ENCODE assay signal across 25 cellular contexts in genomic region chr2:6054394-6054732, GRCh38.
A peak's percentile ranks its signal among the peaks of the same experiment; 100 is the strongest.
DNase-seq lines count a peak whose midpoint lies in the region; ATAC-seq and TF ChIP-seq lines count a peak whose summit lies in the region.
"Had no signal": no experiment of that assay in that cellular context is flagged by ENCODE, and none has a peak within 500 bp of the region (broad histone marks: within the 10 kb centered on the region; RNA-seq: fewer than 3 reads in every experiment).

No MANE protein-coding gene starts in this region.

- WGBS in prostate gland = 47% methylated on average over 4 of the region's 4 CpGs

- TF ChIP-seq CTCF in OCI-LY1 (IDR thresholded peaks at IDR 0.05; ENCODE audit: low read length) (no peak), neural progenitor cell (IDR thresholded peaks at IDR 0.05) (no peak), prostate gland (IDR thresholded peaks at IDR 0.05) (no peak)

- peaks cover 9% of the 10 kb centered on the region for H3K9me3 Mint-ChIP-seq in neural progenitor cell

- peaks cover 52% of the 10 kb centered on the region for H3K4me1 ChIP-seq in OCI-LY1 (ENCODE audit: insufficient read depth, low read length, severe bottlenecking)
- H3K4me1 ChIP-seq in neural progenitor cell = peaks cover 40% of the 10 kb centered on the region
- H3K4me1 ChIP-seq in prostate gland (replicated peaks) = no peaks in the 10 kb centered on the region
- H3K4me1 ChIP-seq: gastroesophageal sphincter, lower lobe of right lung, SJCRH30 had no signal

- H3K9me3 ChIP-seq in OCI-LY1 (ENCODE audit: low read length) (no peaks in the 10 kb centered on the region), neural progenitor cell (ENCODE audit: low read depth) (no peaks in the 10 kb centered on the region), prostate gland (no peaks in the 10 kb centered on the region)
- H3K9me3 ChIP-seq: lower lobe of right lung, SJCRH30 had no signal

- H3K36me3 Mint-ChIP-seq in neural progenitor cell = peaks cover 4% of the 10 kb centered on the region
- H3K36me3 Mint-ChIP-seq: activated naive CD4-positive, alpha-beta T cell treated with anti-CD3 and anti-CD28 coated beads, Interleukin-2, amount 50 U/mL, for 72 hours; naive thymus-derived CD4-positive, alpha-beta T cell; stimulated activated naive B cell treated with anti-CD40 and anti-IgM and Interleukin-4, amounts not matched to agents 10 μg/mL and 1 μg/mL and 100 μg/mL, for 72 hours; type B pancreatic cell had no signal

- H3K36me3 ChIP-seq in OCI-LY1 (ENCODE audit: insufficient read depth, low read length) (no peaks in the 10 kb centered on the region), neural progenitor cell (no peaks in the 10 kb centered on the region), prostate gland (no peaks in the 10 kb centered on the region)
- H3K36me3 ChIP-seq: gastroesophageal sphincter, lower lobe of right lung, SJCRH30 had no signal

- peaks cover 2% of the 10 kb centered on the region for H3K27me3 Mint-ChIP-seq in neural progenitor cell (ENCODE audit: insufficient read depth, low read depth)
- H3K27me3 Mint-ChIP-seq: naive thymus-derived CD4-positive, alpha-beta T cell; stimulated activated naive B cell treated with anti-CD40 and anti-IgM and Interleukin-4, amounts not matched to agents 10 μg/mL and 1 μg/mL and 100 μg/mL, for 72 hours had no signal

- no peak for TF ChIP-seq POLR2A in prostate gland (IDR thresholded peaks at IDR 0.05)

- H3K27me3 ChIP-seq in OCI-LY1 (ENCODE audit: insufficient read depth, low read length) (no peaks in the 10 kb centered on the region), neural progenitor cell (no peaks in the 10 kb centered on the region), prostate gland (replicated peaks; ENCODE audit: insufficient read depth) (no peaks in the 10 kb centered on the region)
- H3K27me3 ChIP-seq: gastroesophageal sphincter, hepatocyte, SJCRH30 had no signal

- peak overlapping the region; percentile 4 for H3K27ac ChIP-seq in OCI-LY1 (ENCODE audit: low read depth, low read length, poor library complexity, severe bottlenecking)
- no peak overlapping the region for H3K27ac ChIP-seq in neural progenitor cell
- no peak overlapping the region for H3K27ac ChIP-seq in prostate gland
- H3K27ac ChIP-seq: C4-2B, gastroesophageal sphincter, hepatocyte, lower lobe of right lung, SJCRH30 had no signal

- H3F3A ChIP-seq in OCI-LY1 (ENCODE audit: insufficient read depth, low read length) = no peaks in the 10 kb centered on the region
- no peaks in the 10 kb centered on the region for H3F3A ChIP-seq in neural progenitor cell (ENCODE audit: low read depth)

- peak overlapping the region; percentile 98 for H3K27ac Mint-ChIP-seq in neural progenitor cell
- H3K27ac Mint-ChIP-seq: activated naive CD4-positive, alpha-beta T cell treated with anti-CD3 and anti-CD28 coated beads, Interleukin-2, amount 50 U/mL, for 72 hours; naive thymus-derived CD4-positive, alpha-beta T cell; stimulated activated naive B cell treated with anti-CD40 and anti-IgM and Interleukin-4, amounts not matched to agents 10 μg/mL and 1 μg/mL and 100 μg/mL, for 72 hours; type B pancreatic cell had no signal

- intact Hi-C loops in prostate gland (cut with DNase I) = no loop called here

- no peaks in the 10 kb centered on the region for H3K9me2 ChIP-seq in OCI-LY1 (ENCODE audit: low read depth, low read length)

- H4K20me1 ChIP-seq in OCI-LY1 (ENCODE audit: insufficient read depth, low read length) = no peaks in the 10 kb centered on the region
- H4K20me1 ChIP-seq in neural progenitor cell (ENCODE audit: low read depth) = no peaks in the 10 kb centered on the region

- H3K79me2 ChIP-seq in OCI-LY1 (ENCODE audit: insufficient read depth, low read length) (no peaks in the 10 kb centered on the region), neural progenitor cell (ENCODE audit: low read depth) (no peaks in the 10 kb centered on the region)
- H3K79me2 ChIP-seq: hepatocyte had no signal

- H3K9ac ChIP-seq in OCI-LY1 (ENCODE audit: low read length) (peak overlapping the region; percentile 14; the same call in 1 of the 2 replicates), neural progenitor cell (no peak overlapping the region)

- peak overlapping the region; percentile 66 for H3K4me3 Mint-ChIP-seq in neural progenitor cell
- H3K4me3 Mint-ChIP-seq: naive thymus-derived CD4-positive, alpha-beta T cell; stimulated activated naive B cell treated with anti-CD40 and anti-IgM and Interleukin-4, amounts not matched to agents 10 μg/mL and 1 μg/mL and 100 μg/mL, for 72 hours; type B pancreatic cell had no signal

- H2AFZ ChIP-seq in OCI-LY1 (ENCODE audit: low read length) (no peak overlapping the region), neural progenitor cell (replicated peaks) (no peak overlapping the region)
- H2AFZ ChIP-seq: hepatocyte had no signal

- H3K4me3 ChIP-seq in OCI-LY1 (ENCODE audit: low read depth, low read length, poor library complexity, severe bottlenecking) (no peak overlapping the region), neural progenitor cell (no peak overlapping the region), prostate gland (no peak overlapping the region)
- H3K4me3 ChIP-seq: gastroesophageal sphincter, hepatocyte, lower lobe of right lung, SJCRH30 had no signal

- peak; percentile 82 to 92 (median 90) for DNase-seq in NCI-H1417 (lab: John Stamatoyannopoulos, UW)
- no peak for DNase-seq in NCI-H1417 treated with DMSO at 0.1 percent for 48 hours (lab: John Stamatoyannopoulos, UW)
- peak; percentile 75 for DNase-seq in NCI-H1092 treated with DMSO at 0.1 percent for 48 hours (lab: John Stamatoyannopoulos, UW)
- no peak for DNase-seq in neural progenitor cell (ENCODE audit: low spot score)
- DNase-seq in prostate gland (ENCODE audit: low spot score) = no peak
- DNase-seq: 8988T; activated CD4-positive, alpha-beta T cell treated with anti-CD3 and anti-CD28 coated beads for 48 hours; activated CD8-positive, alpha-beta memory T cell treated with anti-CD3 and anti-CD28 coated beads for 24 hours; aorta; lower lobe of right lung; naive thymus-derived CD4-positive, alpha-beta T cell; NCI-H1105 treated with DMSO at 0.1 percent for 48 hours; NCI-H2107; NCI-H526 treated with DMSO at 0.1 percent for 48 hours; SJCRH30; stimulated activated naive B cell treated with anti-CD40 and anti-IgM and Interleukin-4, amounts not matched to agents 10 μg/mL and 1 μg/mL and 100 μg/mL, for 72 hours; T1000 had no signal

- H3K4me1 Mint-ChIP-seq in neural progenitor cell = peaks cover 40% of the 10 kb centered on the region
- H3K4me1 Mint-ChIP-seq: stimulated activated naive B cell treated with anti-CD40 and anti-IgM and Interleukin-4, amounts not matched to agents 10 μg/mL and 1 μg/mL and 100 μg/mL, for 72 hours had no signal

- no peak for ATAC-seq in GM19351 (IDR thresholded peaks at IDR 0.05; ENCODE audit: unreplicated experiment)
- ATAC-seq in HG02973 (IDR thresholded peaks at IDR 0.05; ENCODE audit: unreplicated experiment) = no peak
- ATAC-seq: activated naive CD4-positive, alpha-beta T cell treated with anti-CD3 and anti-CD28 coated beads, Interleukin-2, amount 50 U/mL, for 72 hours; gastroesophageal sphincter; lower lobe of right lung; naive thymus-derived CD4-positive, alpha-beta T cell; stimulated activated naive B cell treated with anti-CD40 and anti-IgM and Interleukin-4, amounts not matched to agents 10 μg/mL and 1 μg/mL and 100 μg/mL, for 72 hours had no signal

- peak overlapping the region; percentile 18; the same call in 1 of the 2 replicates for H3K4me2 ChIP-seq in OCI-LY1 (ENCODE audit: low read length)
- peak overlapping the region; percentile 47 for H3K4me2 ChIP-seq in neural progenitor cell
- H3K4me2 ChIP-seq: hepatocyte had no signal

Comparison
In these comparisons a context has a peak if more than half of its experiments do, and no peak if none do; other contexts are left out.
1. DNase-seq: peak in NCI-H1417 (3 of 3) and NCI-H1092 treated with DMSO at 0.1 percent for 48 hours (single experiment); none in NCI-H1417 treated with DMSO at 0.1 percent for 48 hours (single experiment), neural progenitor cell (single experiment) and prostate gland (single experiment).